Comparison of ENCODE assay signal across 22 cellular contexts in the genomic region with DNA sequence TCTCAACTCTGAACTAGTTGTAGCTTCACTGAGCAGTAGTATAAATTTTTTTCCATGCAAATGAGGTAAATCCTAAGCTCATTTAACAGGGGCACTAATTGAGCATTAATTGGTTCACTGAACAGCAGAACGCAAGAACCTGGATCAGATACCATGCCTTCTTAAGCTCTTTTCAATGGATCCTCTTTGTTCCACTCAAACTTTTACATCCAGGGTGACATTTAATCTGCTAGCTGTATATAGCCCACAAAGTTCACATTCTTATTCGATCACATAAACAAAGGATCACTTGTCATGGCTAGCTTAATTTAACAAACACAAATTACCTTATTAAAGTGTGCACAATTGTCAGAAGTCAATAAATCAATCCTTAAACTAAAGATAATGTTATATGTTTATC.
"Had no signal": no experiment of that assay in that cellular context is flagged by ENCODE, and none has a peak within 500 bp of the region (broad histone marks: within the 10 kb centered on the region; RNA-seq: fewer than 3 reads in every experiment).

No MANE protein-coding gene starts in this region.

- DNase-seq: activated CD4-positive, alpha-beta memory T cell treated with anti-CD3 and anti-CD28 coated beads for 36 hours; activated CD4-positive, alpha-beta T cell treated with anti-CD3 and anti-CD28 coated beads, Interleukin-2, amount 10 ng/mL, durations not matched to agents 7 days and 5 days; activated CD4-positive, CD25-positive, alpha-beta regulatory T cell; activated gamma-delta T cell treated with Interleukin-2 at 50 U/mL for 16 hours; activated naive CD4-positive, alpha-beta T cell treated with anti-CD3 and anti-CD28 coated beads, Interleukin-2, amount 10 ng/mL, durations not matched to agents 7 days and 5 days; activated naive CD8-positive, alpha-beta T cell treated with anti-CD3 and anti-CD28 coated beads for 36 hours; activated T-cell treated with anti-CD3 and anti-CD28 coated beads, Interleukin-2, amount 50 U/mL, for 72 hours; brain microvascular endothelial cell; NCI-H1092; NCI-H1436 treated with DMSO at 0.1 percent for 48 hours; NCI-H187; NCI-H2107; NCI-H2227 treated with DMSO at 0.1 percent for 48 hours; NCI-H446 treated with DMSO at 0.1 percent for 48 hours; NCI-H748 treated with DMSO at 0.1 percent for 48 hours; SIG-M5; SK-N-SH; T-helper 1 cell had no signal

- H3K36me3 Mint-ChIP-seq: activated CD4-positive, alpha-beta memory T cell treated with anti-CD3 and anti-CD28 coated beads for 36 hours; activated naive CD4-positive, alpha-beta T cell treated with anti-CD3 and anti-CD28 coated beads, Interleukin-2, amount 10 ng/mL, durations not matched to agents 7 days and 5 days; activated naive CD8-positive, alpha-beta T cell treated with anti-CD3 and anti-CD28 coated beads for 36 hours had no signal

- H3K9ac ChIP-seq: KMS-11, SK-N-SH had no signal

- H3K27ac Mint-ChIP-seq: activated CD4-positive, alpha-beta memory T cell treated with anti-CD3 and anti-CD28 coated beads for 36 hours; activated CD4-positive, alpha-beta T cell treated with anti-CD3 and anti-CD28 coated beads, Interleukin-2, amount 10 ng/mL, durations not matched to agents 7 days and 5 days; activated naive CD4-positive, alpha-beta T cell treated with anti-CD3 and anti-CD28 coated beads, Interleukin-2, amount 10 ng/mL, durations not matched to agents 7 days and 5 days; activated naive CD8-positive, alpha-beta T cell treated with anti-CD3 and anti-CD28 coated beads for 36 hours; activated T-cell treated with anti-CD3 and anti-CD28 coated beads, Interleukin-2, amount 50 U/mL, for 72 hours; activated T-helper 2 cell treated with anti-CD3 and anti-CD28 coated beads, Interferon-gamma antibody, Interleukin-2, Interleukin-4, amounts not matched to agents 10 μg/mL and 5 μg/mL and 100 μg/mL, durations not matched to agents 14 hours and 24 hours and 36 hours had no signal

- H3K27me3 Mint-ChIP-seq: activated CD4-positive, alpha-beta memory T cell treated with anti-CD3 and anti-CD28 coated beads for 36 hours; activated CD4-positive, alpha-beta T cell treated with anti-CD3 and anti-CD28 coated beads, Interleukin-2, amount 10 ng/mL, durations not matched to agents 7 days and 5 days; activated naive CD4-positive, alpha-beta T cell treated with anti-CD3 and anti-CD28 coated beads, Interleukin-2, amount 10 ng/mL, durations not matched to agents 7 days and 5 days; activated naive CD8-positive, alpha-beta T cell treated with anti-CD3 and anti-CD28 coated beads for 36 hours had no signal

- H3K27me3 ChIP-seq: brain microvascular endothelial cell, cardiac muscle cell had no signal

- H3K4me2 ChIP-seq: KMS-11, SK-N-SH had no signal

- H3K4me1 Mint-ChIP-seq: activated CD4-positive, alpha-beta T cell treated with anti-CD3 and anti-CD28 coated beads, Interleukin-2, amount 10 ng/mL, durations not matched to agents 7 days and 5 days; activated naive CD4-positive, alpha-beta T cell treated with anti-CD3 and anti-CD28 coated beads, Interleukin-2, amount 10 ng/mL, durations not matched to agents 7 days and 5 days; activated naive CD8-positive, alpha-beta T cell treated with anti-CD3 and anti-CD28 coated beads for 36 hours had no signal

- H3K9me3 Mint-ChIP-seq: activated naive CD8-positive, alpha-beta T cell treated with anti-CD3 and anti-CD28 coated beads for 36 hours had no signal

- H3K36me3 ChIP-seq: brain microvascular endothelial cell, cardiac muscle cell had no signal

- H3K27ac ChIP-seq: brain microvascular endothelial cell, cardiac muscle cell, KMS-11, VCaP had no signal

- H3K4me3 Mint-ChIP-seq: activated CD4-positive, alpha-beta memory T cell treated with anti-CD3 and anti-CD28 coated beads for 36 hours; activated CD4-positive, alpha-beta T cell treated with anti-CD3 and anti-CD28 coated beads, Interleukin-2, amount 10 ng/mL, durations not matched to agents 7 days and 5 days; activated naive CD4-positive, alpha-beta T cell treated with anti-CD3 and anti-CD28 coated beads, Interleukin-2, amount 10 ng/mL, durations not matched to agents 7 days and 5 days; activated naive CD8-positive, alpha-beta T cell treated with anti-CD3 and anti-CD28 coated beads for 36 hours; activated T-cell treated with anti-CD3 and anti-CD28 coated beads, Interleukin-2, amount 50 U/mL, for 72 hours had no signal

- H3K4me3 ChIP-seq: cardiac muscle cell had no signal
